Comparison of ENCODE assay signal across 35 cellular contexts in the genomic region with DNA sequence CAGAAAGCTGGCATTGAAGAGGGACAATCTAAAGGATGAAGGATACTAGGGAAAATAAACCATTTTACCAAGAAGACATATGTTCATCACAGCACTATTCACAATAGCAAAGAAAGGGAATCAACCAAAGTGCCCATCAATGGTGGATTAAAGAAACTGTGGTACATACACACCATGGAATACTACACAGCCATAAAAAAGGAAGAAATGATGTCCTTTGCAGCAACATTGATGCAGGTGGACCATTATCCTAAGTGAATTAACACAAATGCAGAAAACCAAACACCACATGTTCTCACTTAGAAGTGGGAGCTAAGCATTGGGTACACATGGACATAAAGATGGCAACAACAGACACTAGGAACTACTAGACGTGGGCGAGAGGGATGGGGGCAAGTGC. TPM values are rescaled to one million over a fixed set of nuclear protein-coding genes. Genes with fewer than 3 reads are reported as not detected.
DNase-seq lines count a peak whose midpoint lies in the region; ATAC-seq, FAIRE-seq and TF ChIP-seq lines count a peak whose summit lies in the region.
"Had no signal": no experiment of that assay in that cellular context is flagged by ENCODE, and none has a peak within 500 bp of the region (broad histone marks: within the 10 kb centered on the region; RNA-seq: fewer than 3 reads in every experiment).

No MANE protein-coding gene starts in this region.

- H3K4me2 ChIP-seq in K562 (ENCODE audit: insufficient read depth, low read length): no peak overlapping the region
- H3K4me2 ChIP-seq: A549; BLaER1; BLaER1 treated with 17β-estradiol and CSF1 and Interleukin-3, amounts not matched to agents 10 nM and 100 nM had no signal

- no peak for FAIRE-seq in K562 (lab: Jason Lieb, UNC)
- FAIRE-seq: A204.1, A549, D721Med had no signal

- H3K36me3 Mint-ChIP-seq in endodermal cell (ENCODE audit: low read depth): peaks cover 15% of the 10 kb centered on the region
- H3K36me3 Mint-ChIP-seq: CD8-positive, alpha-beta T cell had no signal

- TF ChIP-seq POLR2A in K562 (conservative IDR thresholded peaks at IDR 0.05): no peak

- intact Hi-C loops in K562 (cut with micrococcal nuclease): no loop called here

- H3K27ac Mint-ChIP-seq in endodermal cell: no peak overlapping the region
- H3K27ac Mint-ChIP-seq: B cell; CD14-positive monocyte; CD4-positive, alpha-beta memory T cell; CD4-positive, alpha-beta T cell; CD4-positive, CD25-positive, alpha-beta regulatory T cell; CD8-positive, alpha-beta T cell had no signal

- ATAC-seq in K562: no peak
- ATAC-seq in stimulated activated naive CD8-positive, alpha-beta T cell treated with anti-CD3 and anti-CD28 coated beads, Interleukin-15, Interleukin-2, amounts not matched to agents 100 U/mL and 50 U/mL, for 24 hours: no peak
- ATAC-seq: A549; CD8-positive, alpha-beta T cell had no signal

- no peak overlapping the region for H3K27ac ChIP-seq in HEK293 (ENCODE audit: extremely low read depth, low read depth, low read length)
- H3K27ac ChIP-seq in K562 (ENCODE audit: extremely low read depth, low read depth, low read length): no peak overlapping the region
- H3K27ac ChIP-seq in endodermal cell (ENCODE audit: low read depth, low read length): no peak overlapping the region
- H3K27ac ChIP-seq: 22Rv1; A549; BLaER1; BLaER1 treated with 17β-estradiol and CSF1 and Interleukin-3, amounts not matched to agents 10 nM and 100 nM; C4-2B had no signal

- H4K20me1 ChIP-seq in K562 (replicated peaks; ENCODE audit: control insufficient read depth, insufficient read depth, low read length): no peaks in the 10 kb centered on the region
- H4K20me1 ChIP-seq: BLaER1; BLaER1 treated with 17β-estradiol and CSF1 and Interleukin-3, amounts not matched to agents 10 nM and 100 nM had no signal

- H3K9ac ChIP-seq in K562 (ENCODE audit: insufficient read depth in 1 of 2, low read depth in 2 of 2, low read length in 2 of 2) (no peak overlapping the region), endodermal cell (ENCODE audit: extremely low read depth, low read length, poor library complexity, severe bottlenecking) (no peak overlapping the region)
- H3K9ac ChIP-seq: BLaER1; BLaER1 treated with 17β-estradiol and CSF1 and Interleukin-3, amounts not matched to agents 10 nM and 100 nM had no signal

- H3K4me3 Mint-ChIP-seq in endodermal cell: no peak overlapping the region
- H3K4me3 Mint-ChIP-seq: B cell; CD14-positive monocyte; CD4-positive, alpha-beta memory T cell; CD4-positive, alpha-beta T cell; CD4-positive, CD25-positive, alpha-beta regulatory T cell; CD8-positive, alpha-beta memory T cell; CD8-positive, alpha-beta T cell had no signal

- no peak overlapping the region for H2AFZ ChIP-seq in K562 (ENCODE audit: low read depth, low read length)

- 26% methylated on average over 2 of the region's 2 CpGs for WGBS in K562 (ENCODE audit: insufficient coverage, low coverage, missing lambda C conversion rate)
- 93 to 100% methylated on average over 2 of the region's 2 CpGs for WGBS in endodermal cell (ENCODE audit: insufficient coverage in 1 of 2, insufficient read length in 1 of 2), 2 experiments

- CTCF ChIA-PET in HEK293 (lab: Yijun Ruan, JAX) (interaction anchor here (1.6 kb wide), 1 partner anchor 79 kb away, joined by 5 read pairs; no protein-coding TSS in a partner anchor), K562 (lab: Yijun Ruan, JAX; ENCODE audit: low intra/inter-chr PET ratio) (no interaction called here)

- no peaks in the 10 kb centered on the region for H3K4me1 ChIP-seq in HEK293 (ENCODE audit: control insufficient read depth, insufficient read depth, low read length)
- H3K4me1 ChIP-seq in K562 (replicated peaks in 1 of 2; ENCODE audit: control insufficient read depth in 2 of 2, insufficient read depth in 2 of 2, low read length in 2 of 2): peaks cover 0 to 7% of the 10 kb centered on the region in 2 experiments; a peak in 2 of 5 replicates
- H3K4me1 ChIP-seq in endodermal cell (ENCODE audit: control insufficient read depth, insufficient read depth, low read length): no peaks in the 10 kb centered on the region
- H3K4me1 ChIP-seq: A549; BE2C; BLaER1; BLaER1 treated with 17β-estradiol and CSF1 and Interleukin-3, amounts not matched to agents 10 nM and 100 nM had no signal

- H3K79me2 ChIP-seq in K562 (ENCODE audit: control insufficient read depth, insufficient read depth, low read length): no peaks in the 10 kb centered on the region

- no peak for TF ChIP-seq RAD21 in K562 (CRISPR knock-in tag; conservative IDR thresholded peaks at IDR 0.05 in 1 of 2, IDR thresholded peaks at IDR 0.05 in 1 of 2)

- TF ChIP-seq CTCF in HEK293 (tag by site-specific recombination; IDR thresholded peaks at IDR 0.05) (no peak), K562 (IDR thresholded peaks at IDR 0.05 in 2 of 3, conservative IDR thresholded peaks at IDR 0.05 in 1 of 3; ENCODE audit: insufficient read depth in 2 of 3, low read depth in 1 of 3, low read length in 3 of 3) (no peak), endodermal cell (conservative IDR thresholded peaks at IDR 0.05) (no peak)

- no peaks in the 10 kb centered on the region for H3K9me3 ChIP-seq in HEK293 (ENCODE audit: control insufficient read depth, insufficient read depth, low read depth, low read length)
- H3K9me3 ChIP-seq in K562 (replicated peaks; ENCODE audit: control insufficient read depth, insufficient read depth, low read depth, low read length): no peaks in the 10 kb centered on the region
- H3K9me3 ChIP-seq in endodermal cell (ENCODE audit: control insufficient read depth, low read length): peaks cover 49% of the 10 kb centered on the region
- H3K9me3 ChIP-seq: BE2C had no signal

- H3K27me3 Mint-ChIP-seq in endodermal cell (ENCODE audit: insufficient read depth): no peaks in the 10 kb centered on the region
- H3K27me3 Mint-ChIP-seq: B cell had no signal

- H3K4me3 ChIP-seq in HEK293 (ENCODE audit: low read depth, low read length): no peak overlapping the region
- no peak overlapping the region for H3K4me3 ChIP-seq in K562
- H3K4me3 ChIP-seq in endodermal cell (ENCODE audit: low read length): peak overlapping the region; percentile 10
- H3K4me3 ChIP-seq: A549; BLaER1; BLaER1 treated with 17β-estradiol and CSF1 and Interleukin-3, amounts not matched to agents 10 nM and 100 nM had no signal

- H3K4me1 Mint-ChIP-seq in endodermal cell: no peaks in the 10 kb centered on the region
- H3K4me1 Mint-ChIP-seq: B cell, CD14-positive monocyte had no signal

- H3K36me3 ChIP-seq in HEK293 (ENCODE audit: control insufficient read depth in 2 of 2, insufficient read depth in 1 of 2, low read length in 2 of 2): no peaks in the 10 kb centered on the region
- H3K36me3 ChIP-seq in K562 (ENCODE audit: control insufficient read depth, insufficient read depth, low read length): no peaks in the 10 kb centered on the region
- H3K36me3 ChIP-seq in endodermal cell (ENCODE audit: control insufficient read depth, insufficient read depth, low read length): no peaks in the 10 kb centered on the region
- H3K36me3 ChIP-seq: BE2C had no signal

- no TSS peak for BruUV-seq in K562 (replicated peaks; lab: Mats Ljungman, UMichigan)

- no peaks in the 10 kb centered on the region for H3K27me3 ChIP-seq in K562 (ENCODE audit: control insufficient read depth in 2 of 2, insufficient read depth in 2 of 2, low read length in 2 of 2)
- no peaks in the 10 kb centered on the region for H3K27me3 ChIP-seq in endodermal cell (ENCODE audit: control insufficient read depth, insufficient read depth, low read length, poor library complexity, severe bottlenecking)
- H3K27me3 ChIP-seq: BLaER1; BLaER1 treated with 17β-estradiol and CSF1 and Interleukin-3, amounts not matched to agents 10 nM and 100 nM had no signal

- POLR2A ChIA-PET in HEK293 (lab: Yijun Ruan, JAX) (no interaction called here), K562 (lab: Yijun Ruan, JAX) (no interaction called here)

- no peak for TF ChIP-seq EP300 in K562 (IDR thresholded peaks at IDR 0.05; ENCODE audit: low read length)

- H3K9me3 Mint-ChIP-seq in endodermal cell: peaks cover 38% of the 10 kb centered on the region
- H3K9me3 Mint-ChIP-seq: CD4-positive, alpha-beta T cell had no signal

- H3K9me1 ChIP-seq in K562 (ENCODE audit: control insufficient read depth, insufficient read depth, low read length): no peaks in the 10 kb centered on the region

- DNase-seq in K562 (ENCODE audit: extremely low read depth in 1 of 4, low spot score in 3 of 4) (no peak), endodermal cell (no peak), NAMALWA (ENCODE audit: low spot score) (no peak), globus pallidus (ENCODE audit: low spot score) (no peak)
- DNase-seq in stimulated activated naive CD8-positive, alpha-beta T cell treated with anti-CD3 and anti-CD28 coated beads, Interleukin-15, Interleukin-2, amounts not matched to agents 100 U/mL and 50 U/mL, for 24 hours: no peak
- DNase-seq: 8988T; ACHN; AML-193; BE2C; C1 segment of cervical spinal cord; Caco-2; Calu3; CD4-positive, alpha-beta memory T cell; CD4-positive, alpha-beta T cell; CD4-positive, CD25-positive, alpha-beta regulatory T cell; CD8-positive, alpha-beta memory T cell; CD8-positive, alpha-beta T cell; COR-L47; DMS 273 treated with DMSO at 0.1 percent for 48 hours; DMS153; DMS53; DMS79; DMS79 treated with DMSO at 0.1 percent for 48 hours; DND-41; EL had no signal

- in situ Hi-C loops in K562 (cut with MboI): no loop called here

TF ChIP-seq in HEK293, 187 proteins besides CTCF, POLR2A, EP300 and RAD21 (continues in another document):
- no peak for TF ChIP-seq ZXDB (tag by site-specific recombination; IDR thresholded peaks at IDR 0.05)

TF ChIP-seq in K562, 482 proteins besides CTCF, POLR2A, EP300 and RAD21 (continues in another document):
- TF ChIP-seq TRIM24 (IDR thresholded peaks at IDR 0.05): no peak

RNA-seq across cellular contexts. Expression of a gene that starts 7.2 kb away (rescaled TPM):
- 15.5 and 39.8 TPM in 2 replicates for total RNA-seq in K562 (2011; cell fraction: chromatin; rRNA removed; ENCODE audit: low replicate concordance)
- total RNA-seq in K562 (2011; cell fraction: nucleolus; rRNA removed): 10.3 and 13.2 TPM in 2 replicates
- 18.8 and 33.6 TPM in 2 replicates for total RNA-seq in K562 (2011; cell fraction: nucleoplasm; rRNA removed)
- total RNA-seq in K562 (2014; rRNA removed): 66.9 and 75.4 TPM in 2 replicates
- total RNA-seq in K562 (2014; rRNA removed; fragmentation: Illumina TruSeq; extraction: Trizol): 62.2 and 71.9 TPM in 2 replicates
- total RNA-seq in K562 (2015; rRNA removed; fragmentation: Illumina TruSeq; extraction: Trizol): 71.3 and 73.7 TPM in 2 replicates
- total RNA-seq in K562 (2021): 47.0 and 49.4 TPM in 2 replicates
- polyA plus RNA-seq in K562 (2011; rRNA removed): 44.1 and 51.5 TPM in 2 replicates
- 18.0 and 28.2 TPM in 2 replicates for polyA plus RNA-seq in K562 (2011; cell fraction: cytosol; rRNA removed)
- 31.1 and 36.6 TPM in 2 replicates for polyA plus RNA-seq in K562 (2011; cell fraction: nucleus; rRNA removed)
- 47.1 and 50.3 TPM in 2 replicates for polyA plus RNA-seq in K562 (2012)
- polyA plus RNA-seq in K562 (2014; fragmentation: Illumina TruSeq; extraction: Trizol): 53.0 and 58.5 TPM in 2 replicates
- polyA plus RNA-seq in K562 (2014; fragmentation: Nextera tagmentation; extraction: Ambion mirVana): 10 to 100 TPM in 1 of 2 experiments, 1 to 10 TPM in 1; 9.4 to 12.6 TPM
- polyA plus RNA-seq in K562 (2014; rRNA removed): 45.9 and 55.7 TPM in 2 replicates
- polyA minus RNA-seq in K562 (2011; rRNA and poly(A)+ RNA removed): 56.3 and 58.1 TPM in 2 replicates
- 31.3 and 35.4 TPM in 2 replicates for polyA minus RNA-seq in K562 (2011; cell fraction: cytosol; rRNA and poly(A)+ RNA removed)
- polyA minus RNA-seq in K562 (2011; cell fraction: nucleus; rRNA and poly(A)+ RNA removed): 33.9 and 58.3 TPM in 2 replicates
- 10 to 100 TPM; 74.8 to 93.0 TPM for total RNA-seq in endodermal cell
- 95.7 TPM for polyA plus RNA-seq in endodermal cell (2013, experiment 1 of 2)
- polyA plus RNA-seq in endodermal cell (2013, experiment 2 of 2): 91.6 TPM
